19 cellular contexts compared by ENCODE assay signal in the genomic region with DNA sequence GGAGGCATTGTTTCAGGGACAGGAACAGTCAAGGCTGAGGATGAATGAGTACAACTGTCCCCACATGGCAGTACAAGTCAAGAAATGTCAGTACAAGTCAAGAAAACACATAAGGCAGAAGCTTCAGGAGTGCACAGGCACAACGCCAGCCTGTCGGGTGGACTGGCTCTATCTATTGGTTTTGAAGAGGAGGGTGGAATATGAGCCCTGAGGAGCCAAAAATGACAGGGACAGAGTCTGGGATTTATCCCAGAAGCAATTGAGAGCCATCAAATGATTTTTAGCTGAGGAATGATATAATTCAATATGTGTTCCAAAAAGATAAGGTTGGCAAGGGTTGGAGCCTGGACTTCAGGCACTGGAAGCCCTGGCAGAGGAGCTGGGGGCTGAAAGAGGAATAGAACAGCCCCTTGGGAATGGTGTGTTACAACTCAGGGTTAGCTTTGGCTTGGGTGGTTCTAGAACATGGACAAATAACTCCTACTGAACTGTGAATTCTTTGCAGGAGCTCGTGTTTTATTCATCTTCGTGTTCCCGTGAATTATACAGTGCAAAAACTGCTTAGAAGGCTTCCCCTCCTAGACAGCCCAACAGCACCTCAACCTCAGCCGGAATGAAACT.
DNase-seq lines count a peak whose midpoint lies in the region; ATAC-seq and TF ChIP-seq lines count a peak whose summit lies in the region.
"Had no signal": no experiment of that assay in that cellular context is flagged by ENCODE, and none has a peak within 500 bp of the region (broad histone marks: within the 10 kb centered on the region; RNA-seq: fewer than 3 reads in every experiment).

No MANE protein-coding gene starts in this region.

- intact Hi-C loops in Right ventricle myocardium superior (cut with DNase I) = no loop called here
- intact Hi-C loops in heart left ventricle (cut with DNase I) = no loop called here

- WGBS in heart left ventricle, 4 donors = 78 to 88% (median 79%) methylated on average over 6 of the region's 6 CpGs

- H3K9me3 ChIP-seq in heart left ventricle (peaks cover 0 to 6% (median 0%) of the 10 kb centered on the region in 12 donors), BE2C (no peaks in the 10 kb centered on the region)
- H3K9me3 ChIP-seq: HAP-1 had no signal

- H3K27ac ChIP-seq in heart left ventricle = no peak overlapping the region
- H3K27ac ChIP-seq: 22Rv1; BLaER1 treated with 17β-estradiol and CSF1 and Interleukin-3, amounts not matched to agents 10 nM and 100 nM had no signal

- peaks cover 0 to 8% (median 0%) of the 10 kb centered on the region in 9 donors for H3K27me3 ChIP-seq in heart left ventricle
- H3K27me3 ChIP-seq in BE2C = no peaks in the 10 kb centered on the region
- H3K27me3 ChIP-seq: BLaER1 treated with 17β-estradiol and CSF1 and Interleukin-3, amounts not matched to agents 10 nM and 100 nM had no signal

- TF ChIP-seq CTCF in heart left ventricle (IDR thresholded peaks at IDR 0.05) = no peak
- no peak for TF ChIP-seq CTCF in BE2C (IDR thresholded peaks at IDR 0.05; ENCODE audit: low read depth, low read length)

- H3K4me1 ChIP-seq in heart left ventricle (peaks cover 0 to 14% (median 0%) of the 10 kb centered on the region in 12 donors), BE2C (peaks cover 22% of the 10 kb centered on the region)

- no peaks in the 10 kb centered on the region for H3K36me3 ChIP-seq in heart left ventricle
- no peaks in the 10 kb centered on the region for H3K36me3 ChIP-seq in BE2C
- H3K36me3 ChIP-seq: BLaER1 treated with 17β-estradiol and CSF1 and Interleukin-3, amounts not matched to agents 10 nM and 100 nM; HAP-1 had no signal

- DNase-seq in NCI-H2029 treated with DMSO at 0.1 percent for 48 hours (lab: John Stamatoyannopoulos, UW) = peak; percentile 39
- DNase-seq in NCI-H2029 (lab: John Stamatoyannopoulos, UW) = no peak
- peak; percentile 42 for DNase-seq in Right ventricle myocardium superior
- DNase-seq in heart left ventricle = no peak
- DNase-seq in BE2C = peak; percentile 62
- DNase-seq in globus pallidus (ENCODE audit: low spot score) = no peak
- DNase-seq: Calu3; CD4-positive, alpha-beta T cell; COR-L47; DMS53; DMS79 treated with DMSO at 0.1 percent for 48 hours; GF-D8; GOT3; HFFc6 had no signal

- no peak for TF ChIP-seq POLR2A in heart left ventricle (IDR thresholded peaks at IDR 0.05)

- ATAC-seq in Right ventricle myocardium superior (ENCODE audit: poor library complexity) = no peak
- no peak for ATAC-seq in heart left ventricle
- ATAC-seq in SK-N-SH treated with all-trans-retinoic acid at 6 μM for 48 hours = no peak
- no peak for ATAC-seq in GM21447 (IDR thresholded peaks at IDR 0.05; ENCODE audit: unreplicated experiment)

- H3K4me3 ChIP-seq in heart left ventricle (no peak overlapping the region), BE2C (ENCODE audit: low read depth, low read length) (no peak overlapping the region)
- H3K4me3 ChIP-seq: BLaER1 treated with 17β-estradiol and CSF1 and Interleukin-3, amounts not matched to agents 10 nM and 100 nM; HAP-1 had no signal

TF ChIP-seq in SK-N-SH treated with all-trans-retinoic acid at 6 μM for 48 hours, 23 proteins besides CTCF, POLR2A, EP300 and RAD21:
- TF ChIP-seq ISL1 (CRISPR knock-in tag; IDR thresholded peaks at IDR 0.05) = peak; percentile 28; the same call in 1 of the 2 replicates
- no peak for TF ChIP-seq ZFP30 (CRISPR knock-in tag; IDR thresholded peaks at IDR 0.05)
TF ChIP-seq in SK-N-SH treated with all-trans-retinoic acid at 6 μM for 48 hours: peak in this region for 1.

Comparison
In these comparisons a context has a peak if more than half of its experiments do, and no peak if none do; other contexts are left out.
1. DNase-seq: peak in NCI-H2029 treated with DMSO at 0.1 percent for 48 hours (single experiment), Right ventricle myocardium superior (single experiment) and BE2C (single experiment); none in NCI-H2029 (single experiment), heart left ventricle (0 of 5) and globus pallidus (single experiment).